In the genomic region with DNA sequence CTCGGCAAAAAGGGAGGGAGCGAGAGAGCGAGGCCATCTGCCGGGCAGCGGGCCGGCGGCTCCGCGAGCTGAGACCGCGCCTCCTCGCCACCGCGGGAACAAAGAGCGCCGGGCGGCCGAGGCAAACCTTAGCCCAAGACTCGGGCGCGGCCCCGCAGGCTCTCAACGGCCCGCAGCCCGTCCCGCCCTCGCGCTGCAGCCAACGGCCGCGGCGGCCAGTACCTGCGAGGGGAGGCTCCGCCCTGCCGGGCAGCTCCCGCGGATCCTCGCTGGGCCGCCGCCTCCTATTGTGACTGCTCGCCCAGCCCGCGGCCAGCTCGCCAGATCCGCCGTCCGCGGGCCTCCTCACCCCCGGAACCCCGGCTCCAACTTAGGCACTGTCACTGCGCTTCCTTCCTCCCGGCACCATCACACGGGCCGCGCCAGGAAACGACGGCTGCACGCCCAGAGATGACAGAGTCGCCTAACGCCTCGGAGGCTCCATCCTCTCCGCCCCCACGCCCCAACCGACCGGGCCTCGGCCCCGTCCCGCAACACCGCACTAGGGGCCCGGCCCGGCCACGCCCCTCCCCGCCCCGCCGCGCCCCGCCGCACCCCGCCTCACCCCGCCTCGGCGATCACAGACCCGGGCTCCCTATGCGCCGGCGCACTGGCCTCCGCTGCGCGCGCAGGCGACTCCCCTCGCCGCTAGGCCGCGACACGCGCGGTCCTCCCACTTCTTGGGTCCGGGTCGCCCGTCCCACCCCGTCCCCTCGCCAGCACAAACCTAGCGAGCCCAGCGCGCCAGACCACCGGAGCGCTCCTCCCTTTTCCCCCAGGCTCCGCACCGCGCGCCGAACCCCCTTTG, we compare ENCODE assay signal across 8 cellular contexts. TPM values are rescaled to one million over a fixed set of nuclear protein-coding genes. Genes with fewer than 3 reads are reported as not detected.
DNase-seq lines count a peak whose midpoint lies in the region; ATAC-seq and TF ChIP-seq lines count a peak whose summit lies in the region.

No MANE protein-coding gene starts in this region.

- peak overlapping the region; percentile 85 for H3K4me3 ChIP-seq in AG10803 (ENCODE audit: low read length)

- ATAC-seq in GM19035 (IDR thresholded peaks at IDR 0.05; ENCODE audit: unreplicated experiment) (peak; percentile 70), HG03280 (IDR thresholded peaks at IDR 0.05; ENCODE audit: unreplicated experiment) (peak; percentile 73)

- no peak for TF ChIP-seq CTCF in AG10803 (conservative IDR thresholded peaks at IDR 0.05; ENCODE audit: low read length)

- DNase-seq in AG10803 (ENCODE audit: low read depth) (peak; percentile 80), NCI-H446 (lab: John Stamatoyannopoulos, UW) (peak; percentile 86 to 94), cerebellum (ENCODE audit: low spot score) (peak; percentile 89), kidney tubule cell (ENCODE audit: low spot score) (peak; percentile 90)
- peak; percentile 85 for DNase-seq in activated CD4-positive, alpha-beta T cell treated with anti-CD3 and anti-CD28 coated beads for 1 hour
- DNase-seq in stimulated activated CD4-positive, alpha-beta T cell treated with anti-CD3 and anti-CD28 coated beads, Interleukin-1b, Interleukin-23, amount 100 ng/mL, for 1 hour (ENCODE audit: low read depth in 2 of 2): peak; percentile 82 to 87

RNA-seq across cellular contexts. Expression of gene RNF38, which starts 0.5 kb away (rescaled TPM):
- 50.4 TPM for total RNA-seq in cerebellum

Comparison
In these comparisons a context has a peak if more than half of its experiments do, and no peak if none do; other contexts are left out.
1. Peak in every context shown above with its lines: DNase-seq, ATAC-seq and H3K4me3 ChIP-seq.